In genomic region chr5:72525816-72526215, GRCh38 we compare ENCODE assay signal across 13 cellular contexts. TPM values are rescaled to one million over a fixed set of nuclear protein-coding genes. Genes with fewer than 3 reads are reported as not detected.
DNase-seq lines count a peak whose midpoint lies in the region; TF ChIP-seq lines count a peak whose summit lies in the region.
"Had no signal": no experiment of that assay in that cellular context is flagged by ENCODE, and none has a peak within 500 bp of the region (broad histone marks: within the 10 kb centered on the region; RNA-seq: fewer than 3 reads in every experiment).

No MANE protein-coding gene starts in this region.

- intact Hi-C loops in MCF 10A (cut with micrococcal nuclease): loop anchor here (2.0 kb wide), 1 partner anchor 293 kb away; no protein-coding TSS in a partner anchor
- intact Hi-C loops in breast epithelium (cut with DNase I; ENCODE audit: low total_unique reads): loop anchor here (10.0 kb wide), 1 partner anchor 161 kb away; no protein-coding TSS in a partner anchor

- CTCF ChIA-PET in MCF 10A (lab: Yijun Ruan, JAX): interaction anchor here (0.6 to 5.7 kb wide), 5 partner anchors 8 to 293 kb away, joined by 3 to 124 read pairs (median 3); no protein-coding TSS in a partner anchor
- CTCF ChIA-PET in RWPE1 (lab: Yijun Ruan, JAX): interaction anchor here (0.5 to 3.5 kb wide), 5 partner anchors 9 to 748 kb away, joined by 3 to 62 read pairs (median 3); no protein-coding TSS in a partner anchor

- no peaks in the 10 kb centered on the region for H3K9me3 ChIP-seq in breast epithelium
- H3K9me3 ChIP-seq: testis had no signal

- DNase-seq in MCF 10A (ENCODE audit: unreplicated experiment) (peak; percentile 94), breast epithelium (ENCODE audit: low spot score in 2 of 2) (no peak), RWPE1 (ENCODE audit: low spot score) (peak; percentile 21), fibroblast of peridontal ligament (ENCODE audit: extremely low read depth) (peak; percentile 81), type B pancreatic cell (ENCODE audit: extremely low spot score, unreplicated experiment) (no peak), NCI-H2196 treated with DMSO at 0.1 percent for 48 hours (lab: John Stamatoyannopoulos, UW; ENCODE audit: unreplicated experiment) (no peak), NCI-H2107 (lab: John Stamatoyannopoulos, UW) (no peak), GOT3 (lab: John Stamatoyannopoulos, UW) (no peak)
- DNase-seq: activated CD4-positive, alpha-beta T cell treated with anti-CD3 and anti-CD28 coated beads, Interleukin-2, amount 50 U/mL, for 1 hour; NCI-H1417 treated with DMSO at 0.1 percent for 48 hours; NCI-H526 treated with DMSO at 0.1 percent for 48 hours; testis had no signal

- H3K4me3 Mint-ChIP-seq in MCF 10A (ENCODE audit: unreplicated experiment) (no peak overlapping the region), type B pancreatic cell (no peak overlapping the region)

- no peak overlapping the region for H3K4me3 ChIP-seq in breast epithelium
- H3K4me3 ChIP-seq: testis had no signal

- POLR2A ChIA-PET in MCF 10A (lab: Yijun Ruan, JAX) (interaction anchor here (0.7 to 6.5 kb wide), 7 partner anchors 77 to 324 kb away, joined by 3 to 74 read pairs (median 4); partner anchors contain the start of gene TNPO1), RWPE1 (lab: Yijun Ruan, JAX; ENCODE audit: low non-redundant PET) (no interaction called here)

- H3K27ac Mint-ChIP-seq in MCF 10A (ENCODE audit: low read depth, unreplicated experiment): peak overlapping the region; percentile 2
- peak overlapping the region; percentile 64 for H3K27ac Mint-ChIP-seq in type B pancreatic cell

- no peaks in the 10 kb centered on the region for H3K27me3 ChIP-seq in breast epithelium
- H3K27me3 ChIP-seq: testis had no signal

- TF ChIP-seq POLR2A in breast epithelium (IDR thresholded peaks at IDR 0.05): no peak

- no peaks in the 10 kb centered on the region for H3K9me3 Mint-ChIP-seq in MCF 10A (ENCODE audit: unreplicated experiment)
- no peaks in the 10 kb centered on the region for H3K9me3 Mint-ChIP-seq in type B pancreatic cell

- BruUV-seq in MCF 10A (replicated peaks; lab: Mats Ljungman, UMichigan): no TSS peak

- H3K27me3 Mint-ChIP-seq in MCF 10A (ENCODE audit: insufficient read depth, unreplicated experiment) (no peaks in the 10 kb centered on the region), type B pancreatic cell (no peaks in the 10 kb centered on the region)

- H3K27ac ChIP-seq in breast epithelium (no peak overlapping the region), RWPE1 (no peak overlapping the region)
- H3K27ac ChIP-seq: testis had no signal

- no peaks in the 10 kb centered on the region for H3K4me1 ChIP-seq in breast epithelium
- H3K4me1 ChIP-seq: testis had no signal

- H3K4me1 Mint-ChIP-seq in MCF 10A (ENCODE audit: insufficient read depth, unreplicated experiment) (peaks cover 12% of the 10 kb centered on the region), type B pancreatic cell (ENCODE audit: unreplicated experiment) (no peaks in the 10 kb centered on the region)

- H3K36me3 ChIP-seq in breast epithelium: no peaks in the 10 kb centered on the region

- no peaks in the 10 kb centered on the region for H3K36me3 Mint-ChIP-seq in MCF 10A (ENCODE audit: insufficient read depth, unreplicated experiment)
- peaks cover 3% of the 10 kb centered on the region for H3K36me3 Mint-ChIP-seq in type B pancreatic cell

- TF ChIP-seq CTCF in MCF 10A (IDR thresholded peaks at IDR 0.05; ENCODE audit: unreplicated experiment): no peak
- no peak for TF ChIP-seq CTCF in breast epithelium (IDR thresholded peaks at IDR 0.05)
- TF ChIP-seq CTCF in RWPE1 (conservative IDR thresholded peaks at IDR 0.05; ENCODE audit: low read depth): no peak
- TF ChIP-seq CTCF in type B pancreatic cell (conservative IDR thresholded peaks at IDR 0.05): no peak

RNA-seq across cellular contexts. Expression of gene ZNF366, which starts 18.6 kb away (rescaled TPM):
- not detected in 2 replicates for total RNA-seq in MCF 10A (2022)
- 1 to 10 TPM; 1.9 to 5.2 (median 2.6) TPM for total RNA-seq in breast epithelium
- total RNA-seq in type B pancreatic cell (ENCODE audit: low replicate concordance): not detected in 2 replicates
- total RNA-seq: A172 had no signal

Comparison
In these comparisons a context has a peak if more than half of its experiments do, and no peak if none do; other contexts are left out.
1. DNase-seq: peak in MCF 10A (single experiment), RWPE1 (single experiment) and fibroblast of peridontal ligament (single experiment); none in breast epithelium (0 of 2), type B pancreatic cell (single experiment), NCI-H2196 treated with DMSO at 0.1 percent for 48 hours (single experiment), NCI-H2107 (single experiment) and GOT3 (single experiment).